Comparison of ENCODE assay signal across 1 cellular context in the genomic region with DNA sequence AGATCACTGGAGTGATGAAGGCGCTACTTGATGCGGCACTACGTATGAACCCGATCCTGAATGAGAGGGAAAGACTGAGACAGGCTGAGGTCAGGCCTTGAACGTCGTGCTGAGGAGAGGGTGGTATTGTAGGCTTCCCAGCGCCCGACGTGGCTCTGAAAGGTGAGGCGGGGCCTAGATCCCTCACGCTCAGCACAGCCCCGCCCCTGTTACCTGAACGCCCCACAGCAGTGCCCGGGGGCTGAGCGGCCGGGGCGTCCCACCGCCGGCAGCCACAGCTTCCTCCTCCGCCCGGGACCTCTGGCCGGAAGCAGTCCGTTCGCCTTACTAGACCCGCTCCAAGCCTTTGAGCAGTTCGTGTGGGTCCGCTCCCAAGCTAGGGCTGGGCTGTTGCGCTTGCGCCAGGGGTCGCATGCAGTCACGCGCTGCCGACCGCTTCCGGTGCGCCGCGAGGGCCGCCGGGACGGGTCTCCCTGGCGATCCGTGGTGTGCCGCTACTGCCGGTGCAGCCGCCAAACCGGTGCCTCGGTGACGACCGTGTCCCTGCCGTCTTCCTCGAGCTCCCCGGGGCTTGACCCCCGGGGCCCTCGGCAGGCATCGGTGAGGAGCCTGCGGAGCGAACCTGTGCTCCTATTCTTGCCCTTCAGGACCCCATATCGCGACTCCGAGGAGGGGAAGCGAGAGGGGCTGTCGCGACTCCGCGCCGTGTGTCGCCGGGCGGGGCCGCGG.
TF ChIP-seq lines count a peak whose summit lies in the region.

A gene with protein sequence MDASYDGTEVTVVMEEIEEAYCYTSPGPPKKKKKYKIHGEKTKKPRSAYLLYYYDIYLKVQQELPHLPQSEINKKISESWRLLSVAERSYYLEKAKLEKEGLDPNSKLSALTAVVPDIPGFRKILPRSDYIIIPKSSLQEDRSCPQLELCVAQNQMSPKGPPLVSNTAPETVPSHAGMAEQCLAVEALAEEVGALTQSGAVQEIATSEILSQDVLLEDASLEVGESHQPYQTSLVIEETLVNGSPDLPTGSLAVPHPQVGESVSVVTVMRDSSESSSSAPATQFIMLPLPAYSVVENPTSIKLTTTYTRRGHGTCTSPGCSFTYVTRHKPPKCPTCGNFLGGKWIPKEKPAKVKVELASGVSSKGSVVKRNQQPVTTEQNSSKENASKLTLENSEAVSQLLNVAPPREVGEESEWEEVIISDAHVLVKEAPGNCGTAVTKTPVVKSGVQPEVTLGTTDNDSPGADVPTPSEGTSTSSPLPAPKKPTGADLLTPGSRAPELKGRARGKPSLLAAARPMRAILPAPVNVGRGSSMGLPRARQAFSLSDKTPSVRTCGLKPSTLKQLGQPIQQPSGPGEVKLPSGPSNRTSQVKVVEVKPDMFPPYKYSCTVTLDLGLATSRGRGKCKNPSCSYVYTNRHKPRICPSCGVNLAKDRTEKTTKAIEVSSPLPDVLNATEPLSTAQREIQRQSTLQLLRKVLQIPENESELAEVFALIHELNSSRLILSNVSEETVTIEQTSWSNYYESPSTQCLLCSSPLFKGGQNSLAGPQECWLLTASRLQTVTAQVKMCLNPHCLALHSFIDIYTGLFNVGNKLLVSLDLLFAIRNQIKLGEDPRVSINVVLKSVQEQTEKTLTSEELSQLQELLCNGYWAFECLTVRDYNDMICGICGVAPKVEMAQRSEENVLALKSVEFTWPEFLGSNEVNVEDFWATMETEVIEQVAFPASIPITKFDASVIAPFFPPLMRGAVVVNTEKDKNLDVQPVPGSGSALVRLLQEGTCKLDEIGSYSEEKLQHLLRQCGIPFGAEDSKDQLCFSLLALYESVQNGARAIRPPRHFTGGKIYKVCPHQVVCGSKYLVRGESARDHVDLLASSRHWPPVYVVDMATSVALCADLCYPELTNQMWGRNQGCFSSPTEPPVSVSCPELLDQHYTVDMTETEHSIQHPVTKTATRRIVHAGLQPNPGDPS (N-terminal part only) (plus strand): TSS at position 479 of the 729 bp plus-strand sequence. CDS start 4,114 bp downstream, outside the sequence.
A gene (minus strand): TSS at position 394 of the 729 bp plus-strand sequence. CDS start 4,306 bp downstream, outside the sequence.

TF ChIP-seq in K562, 482 proteins besides CTCF, POLR2A, EP300 and RAD21 (continued from another document and continues in another):
- TF ChIP-seq TEAD4 (IDR thresholded peaks at IDR 0.05; ENCODE audit: low read length) (no peak), TEAD4 (CRISPR knock-in tag; IDR thresholded peaks at IDR 0.05; ENCODE audit: borderline replicate concordance) (no peak), JUNB (CRISPR knock-in tag; conservative IDR thresholded peaks at IDR 0.05) (no peak), NR3C1 (CRISPR knock-in tag; IDR thresholded peaks at IDR 0.05) (no peak; the same call in 1 of the 2 replicates), HNRNPK (IDR thresholded peaks at IDR 0.05; ENCODE audit: low read depth, low read length, poor library complexity, severe bottlenecking) (no peak), MCM7 (IDR thresholded peaks at IDR 0.05) (no peak), NBN (IDR thresholded peaks at IDR 0.05; ENCODE audit: low read depth) (peak; percentile 9; the same call in 1 of the 2 replicates), ZNF764 (CRISPR knock-in tag; IDR thresholded peaks at IDR 0.05; ENCODE audit: low read depth) (no peak), GTF2F1 (IDR thresholded peaks at IDR 0.05; ENCODE audit: low read depth, low read length) (0 out of 2 replicates have a peak, but pooled peaks have one; percentile 49), PTTG1 (tag; IDR thresholded peaks at IDR 0.05; ENCODE audit: low read depth) (no peak), PHF20 (IDR thresholded peaks at IDR 0.05; ENCODE audit: partially characterized antibody) (peak; percentile 97), CAMTA2 (CRISPR knock-in tag; conservative IDR thresholded peaks at IDR 0.05) (no peak), ZNF263 (CRISPR knock-in tag; IDR thresholded peaks at IDR 0.05; ENCODE audit: borderline replicate concordance) (0 out of 2 replicates have a peak, but pooled peaks have one; percentile 26), CREM (IDR thresholded peaks at IDR 0.05; ENCODE audit: low read depth) (peak; percentile 98), RBFOX2 (IDR thresholded peaks at IDR 0.05; ENCODE audit: low read depth, low read length) (peak; percentile 99), NR2F6 (CRISPR knock-in tag; IDR thresholded peaks at IDR 0.05) (no peak), NCOA6 (IDR thresholded peaks at IDR 0.05) (no peak), RCOR1 (IDR thresholded peaks at IDR 0.05; ENCODE audit: borderline replicate concordance in 1 of 2, low read depth in 2 of 2, low read length in 2 of 2) (peak in 1 of 2 experiments; percentile 52; a peak in 1 of 4 replicates), SMARCA4 (IDR thresholded peaks at IDR 0.05) (no peak), HMG20A (CRISPR knock-in tag; conservative IDR thresholded peaks at IDR 0.05) (no peak), EWSR1 (IDR thresholded peaks at IDR 0.05; ENCODE audit: borderline replicate concordance, low read depth, partially characterized antibody) (no peak), SPI1 (IDR thresholded peaks at IDR 0.05; ENCODE audit: borderline replicate concordance, low read depth, low read length) (no peak), ZNF561 (CRISPR knock-in tag; conservative IDR thresholded peaks at IDR 0.05) (no peak), ZNF354B (CRISPR knock-in tag; IDR thresholded peaks at IDR 0.05) (no peak), ZNF695 (CRISPR knock-in tag; IDR thresholded peaks at IDR 0.05) (no peak), ZNF507 (tag; conservative IDR thresholded peaks at IDR 0.05) (no peak), EGR1 (conservative IDR thresholded peaks at IDR 0.05) (peak; percentile 64), ZNF830 (CRISPR knock-in tag; IDR thresholded peaks at IDR 0.05) (0 out of 2 replicates have a peak, but pooled peaks have one; percentile 8), ZNF79 (CRISPR knock-in tag; IDR thresholded peaks at IDR 0.05; ENCODE audit: low read depth) (no peak), ATF7 (IDR thresholded peaks at IDR 0.05) (peak; percentile 91), ZBTB8A (IDR thresholded peaks at IDR 0.05; ENCODE audit: partially characterized antibody) (no peak)
- TF ChIP-seq, protein P1, sequence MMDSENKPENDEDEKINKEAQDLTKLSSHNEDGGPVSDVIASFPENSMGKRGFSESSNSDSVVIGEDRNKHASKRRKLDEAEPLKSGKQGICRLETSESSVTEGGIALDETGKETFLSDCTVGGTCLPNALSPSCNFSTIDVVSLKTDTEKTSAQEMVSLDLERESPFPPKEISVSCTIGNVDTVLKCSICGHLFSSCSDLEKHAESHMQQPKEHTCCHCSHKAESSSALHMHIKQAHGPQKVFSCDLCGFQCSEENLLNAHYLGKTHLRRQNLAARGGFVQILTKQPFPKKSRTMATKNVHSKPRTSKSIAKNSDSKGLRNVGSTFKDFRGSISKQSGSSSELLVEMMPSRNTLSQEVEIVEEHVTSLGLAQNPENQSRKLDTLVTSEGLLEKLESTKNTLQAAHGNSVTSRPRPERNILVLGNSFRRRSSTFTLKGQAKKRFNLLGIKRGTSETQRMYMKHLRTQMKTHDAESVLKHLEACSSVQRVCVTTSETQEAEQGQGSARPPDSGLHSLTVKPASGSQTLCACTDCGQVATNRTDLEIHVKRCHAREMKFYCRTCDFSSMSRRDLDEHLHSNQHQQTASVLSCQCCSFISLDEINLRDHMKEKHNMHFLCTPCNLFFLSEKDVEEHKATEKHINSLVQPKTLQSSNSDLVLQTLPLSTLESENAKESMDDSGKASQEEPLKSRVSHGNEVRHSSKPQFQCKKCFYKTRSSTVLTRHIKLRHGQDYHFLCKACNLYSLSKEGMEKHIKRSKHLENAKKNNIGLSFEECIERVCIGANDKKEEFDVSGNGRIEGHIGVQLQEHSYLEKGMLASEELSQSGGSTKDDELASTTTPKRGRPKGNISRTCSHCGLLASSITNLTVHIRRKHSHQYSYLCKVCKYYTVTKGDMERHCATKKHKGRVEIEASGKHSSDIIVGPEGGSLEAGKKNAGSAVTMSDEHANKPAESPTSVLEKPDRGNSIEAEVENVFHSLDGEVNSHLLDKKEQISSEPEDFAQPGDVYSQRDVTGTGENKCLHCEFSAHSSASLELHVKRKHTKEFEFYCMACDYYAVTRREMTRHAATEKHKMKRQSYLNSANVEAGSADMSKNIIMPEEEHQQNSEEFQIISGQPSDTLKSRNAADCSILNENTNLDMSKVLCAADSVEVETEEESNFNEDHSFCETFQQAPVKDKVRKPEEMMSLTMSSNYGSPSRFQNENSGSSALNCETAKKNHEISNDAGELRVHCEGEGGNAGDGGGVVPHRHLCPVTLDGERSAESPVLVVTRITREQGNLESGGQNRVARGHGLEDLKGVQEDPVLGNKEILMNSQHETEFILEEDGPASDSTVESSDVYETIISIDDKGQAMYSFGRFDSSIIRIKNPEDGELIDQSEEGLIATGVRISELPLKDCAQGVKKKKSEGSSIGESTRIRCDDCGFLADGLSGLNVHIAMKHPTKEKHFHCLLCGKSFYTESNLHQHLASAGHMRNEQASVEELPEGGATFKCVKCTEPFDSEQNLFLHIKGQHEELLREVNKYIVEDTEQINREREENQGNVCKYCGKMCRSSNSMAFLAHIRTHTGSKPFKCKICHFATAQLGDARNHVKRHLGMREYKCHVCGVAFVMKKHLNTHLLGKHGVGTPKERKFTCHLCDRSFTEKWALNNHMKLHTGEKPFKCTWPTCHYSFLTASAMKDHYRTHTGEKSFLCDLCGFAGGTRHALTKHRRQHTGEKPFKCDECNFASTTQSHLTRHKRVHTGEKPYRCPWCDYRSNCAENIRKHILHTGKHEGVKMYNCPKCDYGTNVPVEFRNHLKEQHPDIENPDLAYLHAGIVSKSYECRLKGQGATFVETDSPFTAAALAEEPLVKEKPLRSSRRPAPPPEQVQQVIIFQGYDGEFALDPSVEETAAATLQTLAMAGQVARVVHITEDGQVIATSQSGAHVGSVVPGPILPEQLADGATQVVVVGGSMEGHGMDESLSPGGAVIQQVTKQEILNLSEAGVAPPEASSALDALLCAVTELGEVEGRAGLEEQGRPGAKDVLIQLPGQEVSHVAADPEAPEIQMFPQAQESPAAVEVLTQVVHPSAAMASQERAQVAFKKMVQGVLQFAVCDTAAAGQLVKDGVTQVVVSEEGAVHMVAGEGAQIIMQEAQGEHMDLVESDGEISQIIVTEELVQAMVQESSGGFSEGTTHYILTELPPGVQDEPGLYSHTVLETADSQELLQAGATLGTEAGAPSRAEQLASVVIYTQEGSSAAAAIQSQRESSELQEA (IDR thresholded peaks at IDR 0.05; ENCODE audit: low read depth), result no peak
- TF ChIP-seq, protein P2, sequence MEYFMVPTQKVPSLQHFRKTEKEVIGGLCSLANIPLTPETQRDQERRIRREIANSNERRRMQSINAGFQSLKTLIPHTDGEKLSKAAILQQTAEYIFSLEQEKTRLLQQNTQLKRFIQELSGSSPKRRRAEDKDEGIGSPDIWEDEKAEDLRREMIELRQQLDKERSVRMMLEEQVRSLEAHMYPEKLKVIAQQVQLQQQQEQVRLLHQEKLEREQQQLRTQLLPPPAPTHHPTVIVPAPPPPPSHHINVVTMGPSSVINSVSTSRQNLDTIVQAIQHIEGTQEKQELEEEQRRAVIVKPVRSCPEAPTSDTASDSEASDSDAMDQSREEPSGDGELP (CRISPR knock-in tag; IDR thresholded peaks at IDR 0.05; ENCODE audit: borderline replicate concordance), result peak; percentile 86
- TF ChIP-seq, protein P3, sequence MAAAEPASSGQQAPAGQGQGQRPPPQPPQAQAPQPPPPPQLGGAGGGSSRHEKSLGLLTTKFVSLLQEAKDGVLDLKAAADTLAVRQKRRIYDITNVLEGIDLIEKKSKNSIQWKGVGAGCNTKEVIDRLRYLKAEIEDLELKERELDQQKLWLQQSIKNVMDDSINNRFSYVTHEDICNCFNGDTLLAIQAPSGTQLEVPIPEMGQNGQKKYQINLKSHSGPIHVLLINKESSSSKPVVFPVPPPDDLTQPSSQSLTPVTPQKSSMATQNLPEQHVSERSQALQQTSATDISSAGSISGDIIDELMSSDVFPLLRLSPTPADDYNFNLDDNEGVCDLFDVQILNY (CRISPR knock-in tag; IDR thresholded peaks at IDR 0.05), result no peak
- TF ChIP-seq, protein P4, sequence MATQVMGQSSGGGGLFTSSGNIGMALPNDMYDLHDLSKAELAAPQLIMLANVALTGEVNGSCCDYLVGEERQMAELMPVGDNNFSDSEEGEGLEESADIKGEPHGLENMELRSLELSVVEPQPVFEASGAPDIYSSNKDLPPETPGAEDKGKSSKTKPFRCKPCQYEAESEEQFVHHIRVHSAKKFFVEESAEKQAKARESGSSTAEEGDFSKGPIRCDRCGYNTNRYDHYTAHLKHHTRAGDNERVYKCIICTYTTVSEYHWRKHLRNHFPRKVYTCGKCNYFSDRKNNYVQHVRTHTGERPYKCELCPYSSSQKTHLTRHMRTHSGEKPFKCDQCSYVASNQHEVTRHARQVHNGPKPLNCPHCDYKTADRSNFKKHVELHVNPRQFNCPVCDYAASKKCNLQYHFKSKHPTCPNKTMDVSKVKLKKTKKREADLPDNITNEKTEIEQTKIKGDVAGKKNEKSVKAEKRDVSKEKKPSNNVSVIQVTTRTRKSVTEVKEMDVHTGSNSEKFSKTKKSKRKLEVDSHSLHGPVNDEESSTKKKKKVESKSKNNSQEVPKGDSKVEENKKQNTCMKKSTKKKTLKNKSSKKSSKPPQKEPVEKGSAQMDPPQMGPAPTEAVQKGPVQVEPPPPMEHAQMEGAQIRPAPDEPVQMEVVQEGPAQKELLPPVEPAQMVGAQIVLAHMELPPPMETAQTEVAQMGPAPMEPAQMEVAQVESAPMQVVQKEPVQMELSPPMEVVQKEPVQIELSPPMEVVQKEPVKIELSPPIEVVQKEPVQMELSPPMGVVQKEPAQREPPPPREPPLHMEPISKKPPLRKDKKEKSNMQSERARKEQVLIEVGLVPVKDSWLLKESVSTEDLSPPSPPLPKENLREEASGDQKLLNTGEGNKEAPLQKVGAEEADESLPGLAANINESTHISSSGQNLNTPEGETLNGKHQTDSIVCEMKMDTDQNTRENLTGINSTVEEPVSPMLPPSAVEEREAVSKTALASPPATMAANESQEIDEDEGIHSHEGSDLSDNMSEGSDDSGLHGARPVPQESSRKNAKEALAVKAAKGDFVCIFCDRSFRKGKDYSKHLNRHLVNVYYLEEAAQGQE (CRISPR knock-in tag; IDR thresholded peaks at IDR 0.05; ENCODE audit: low read depth), result peak; percentile 67
- TF ChIP-seq, protein P5, sequence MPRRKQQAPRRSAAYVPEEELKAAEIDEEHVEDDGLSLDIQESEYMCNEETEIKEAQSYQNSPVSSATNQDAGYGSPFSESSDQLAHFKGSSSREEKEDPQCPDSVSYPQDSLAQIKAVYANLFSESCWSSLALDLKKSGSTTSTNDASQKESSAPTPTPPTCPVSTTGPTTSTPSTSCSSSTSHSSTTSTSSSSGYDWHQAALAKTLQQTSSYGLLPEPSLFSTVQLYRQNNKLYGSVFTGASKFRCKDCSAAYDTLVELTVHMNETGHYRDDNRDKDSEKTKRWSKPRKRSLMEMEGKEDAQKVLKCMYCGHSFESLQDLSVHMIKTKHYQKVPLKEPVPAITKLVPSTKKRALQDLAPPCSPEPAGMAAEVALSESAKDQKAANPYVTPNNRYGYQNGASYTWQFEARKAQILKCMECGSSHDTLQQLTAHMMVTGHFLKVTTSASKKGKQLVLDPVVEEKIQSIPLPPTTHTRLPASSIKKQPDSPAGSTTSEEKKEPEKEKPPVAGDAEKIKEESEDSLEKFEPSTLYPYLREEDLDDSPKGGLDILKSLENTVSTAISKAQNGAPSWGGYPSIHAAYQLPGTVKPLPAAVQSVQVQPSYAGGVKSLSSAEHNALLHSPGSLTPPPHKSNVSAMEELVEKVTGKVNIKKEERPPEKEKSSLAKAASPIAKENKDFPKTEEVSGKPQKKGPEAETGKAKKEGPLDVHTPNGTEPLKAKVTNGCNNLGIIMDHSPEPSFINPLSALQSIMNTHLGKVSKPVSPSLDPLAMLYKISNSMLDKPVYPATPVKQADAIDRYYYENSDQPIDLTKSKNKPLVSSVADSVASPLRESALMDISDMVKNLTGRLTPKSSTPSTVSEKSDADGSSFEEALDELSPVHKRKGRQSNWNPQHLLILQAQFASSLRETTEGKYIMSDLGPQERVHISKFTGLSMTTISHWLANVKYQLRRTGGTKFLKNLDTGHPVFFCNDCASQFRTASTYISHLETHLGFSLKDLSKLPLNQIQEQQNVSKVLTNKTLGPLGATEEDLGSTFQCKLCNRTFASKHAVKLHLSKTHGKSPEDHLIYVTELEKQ (CRISPR knock-in tag; IDR thresholded peaks at IDR 0.05), result peak; percentile 59; the same call in 1 of the 2 replicates
